In the genomic region with DNA sequence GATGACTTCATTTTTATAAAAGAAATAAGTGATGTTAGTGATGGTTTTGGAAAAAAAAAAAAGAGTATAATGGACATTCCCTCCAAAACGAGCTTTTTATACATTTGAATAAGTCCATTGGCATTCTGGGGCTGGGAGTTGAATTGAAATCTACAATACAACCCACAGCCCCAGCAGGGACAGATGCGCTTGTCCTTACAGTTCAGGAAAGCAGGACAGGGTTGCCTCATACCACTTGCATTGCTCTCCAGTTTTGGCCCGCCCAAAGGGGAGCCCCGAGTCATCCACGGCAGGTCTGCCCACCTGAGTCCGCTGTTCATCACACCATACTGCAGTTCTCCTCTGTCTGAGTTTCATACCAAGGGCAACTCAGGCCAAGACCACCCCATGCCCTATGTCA, we compare ENCODE assay signal across 1 cellular context.
TF ChIP-seq lines count a peak whose summit lies in the region.

No MANE protein-coding gene starts in this region.

TF ChIP-seq in WTC11, 78 proteins besides CTCF, POLR2A, EP300 and RAD21 (continued from another document):
- TF ChIP-seq, protein P1, sequence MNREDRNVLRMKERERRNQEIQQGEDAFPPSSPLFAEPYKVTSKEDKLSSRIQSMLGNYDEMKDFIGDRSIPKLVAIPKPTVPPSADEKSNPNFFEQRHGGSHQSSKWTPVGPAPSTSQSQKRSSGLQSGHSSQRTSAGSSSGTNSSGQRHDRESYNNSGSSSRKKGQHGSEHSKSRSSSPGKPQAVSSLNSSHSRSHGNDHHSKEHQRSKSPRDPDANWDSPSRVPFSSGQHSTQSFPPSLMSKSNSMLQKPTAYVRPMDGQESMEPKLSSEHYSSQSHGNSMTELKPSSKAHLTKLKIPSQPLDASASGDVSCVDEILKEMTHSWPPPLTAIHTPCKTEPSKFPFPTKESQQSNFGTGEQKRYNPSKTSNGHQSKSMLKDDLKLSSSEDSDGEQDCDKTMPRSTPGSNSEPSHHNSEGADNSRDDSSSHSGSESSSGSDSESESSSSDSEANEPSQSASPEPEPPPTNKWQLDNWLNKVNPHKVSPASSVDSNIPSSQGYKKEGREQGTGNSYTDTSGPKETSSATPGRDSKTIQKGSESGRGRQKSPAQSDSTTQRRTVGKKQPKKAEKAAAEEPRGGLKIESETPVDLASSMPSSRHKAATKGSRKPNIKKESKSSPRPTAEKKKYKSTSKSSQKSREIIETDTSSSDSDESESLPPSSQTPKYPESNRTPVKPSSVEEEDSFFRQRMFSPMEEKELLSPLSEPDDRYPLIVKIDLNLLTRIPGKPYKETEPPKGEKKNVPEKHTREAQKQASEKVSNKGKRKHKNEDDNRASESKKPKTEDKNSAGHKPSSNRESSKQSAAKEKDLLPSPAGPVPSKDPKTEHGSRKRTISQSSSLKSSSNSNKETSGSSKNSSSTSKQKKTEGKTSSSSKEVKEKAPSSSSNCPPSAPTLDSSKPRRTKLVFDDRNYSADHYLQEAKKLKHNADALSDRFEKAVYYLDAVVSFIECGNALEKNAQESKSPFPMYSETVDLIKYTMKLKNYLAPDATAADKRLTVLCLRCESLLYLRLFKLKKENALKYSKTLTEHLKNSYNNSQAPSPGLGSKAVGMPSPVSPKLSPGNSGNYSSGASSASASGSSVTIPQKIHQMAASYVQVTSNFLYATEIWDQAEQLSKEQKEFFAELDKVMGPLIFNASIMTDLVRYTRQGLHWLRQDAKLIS (CRISPR knock-in tag; IDR thresholded peaks at IDR 0.05; ENCODE audit: borderline replicate concordance): no peak
- TF ChIP-seq NR1H2 (CRISPR knock-in tag; IDR thresholded peaks at IDR 0.05) (no peak), ZNF416 (CRISPR knock-in tag; IDR thresholded peaks at IDR 0.05) (no peak)
